24 cellular contexts compared by ENCODE assay signal in genomic region chr22:37352481-37352880, GRCh38.
A peak's percentile ranks its signal among the peaks of the same experiment; 100 is the strongest.
DNase-seq lines count a peak whose midpoint lies in the region; ATAC-seq, FAIRE-seq and TF ChIP-seq lines count a peak whose summit lies in the region.
"Had no signal": no experiment of that assay in that cellular context is flagged by ENCODE, and none has a peak within 500 bp of the region (broad histone marks: within the 10 kb centered on the region; RNA-seq: fewer than 3 reads in every experiment).

No MANE protein-coding gene starts in this region.

- FAIRE-seq in bronchial epithelial cell (lab: Jason Lieb, UNC), result peak; percentile 28
- FAIRE-seq: A204.1, GM12878, H54, HTR-8/SVneo had no signal

- H3K27ac ChIP-seq in BLaER1 treated with 17β-estradiol and CSF1 and Interleukin-3, amounts not matched to agents 10 nM and 100 nM, result peak overlapping the region in 7 of 11 experiments; percentile 58 to 90 (median 85); a peak in 13 of 22 replicates
- no peak overlapping the region for H3K27ac ChIP-seq in HEK293 (ENCODE audit: extremely low read depth, low read depth, low read length)

- DNase-seq in bronchial epithelial cell (ENCODE audit: low read depth), result no peak
- no peak for DNase-seq in type B pancreatic cell (ENCODE audit: extremely low spot score, unreplicated experiment)
- DNase-seq in activated CD8-positive, alpha-beta T cell treated with anti-CD3 and anti-CD28 coated beads, Interleukin-2, amount 10 ng/mL, durations not matched to agents 7 days and 5 days, result no peak
- no peak for DNase-seq in mesothelial cell of epicardium (ENCODE audit: low spot score in 2 of 2, unreplicated experiment in 2 of 2)
- DNase-seq: ACHN; BE2C; CD8-positive, alpha-beta T cell; DMS 273 treated with DMSO at 0.1 percent for 48 hours; DMS53; DND-41; EL; HCEC 1CT; HFFc6; KG1 had no signal

- H3K4me2 ChIP-seq in BLaER1 treated with 17β-estradiol and CSF1 and Interleukin-3, amounts not matched to agents 10 nM and 100 nM, result peak overlapping the region in 10 of 11 experiments; percentile 66 to 94 (median 87); a peak in 18 of 22 replicates
- H3K4me2 ChIP-seq: GM23338 had no signal

- peaks cover 27 to 97% (median 91%) of the 10 kb centered on the region in 10 experiments for H3K4me1 ChIP-seq in BLaER1 treated with 17β-estradiol and CSF1 and Interleukin-3, amounts not matched to agents 10 nM and 100 nM
- H3K4me1 ChIP-seq in HEK293 (ENCODE audit: control insufficient read depth, insufficient read depth, low read length), result no peaks in the 10 kb centered on the region
- H3K4me1 ChIP-seq: BE2C had no signal

- H3K4me1 Mint-ChIP-seq in type B pancreatic cell (ENCODE audit: unreplicated experiment) (peaks cover under 1% of the 10 kb centered on the region), mesothelial cell of epicardium (no peaks in the 10 kb centered on the region)
- peaks cover 7% of the 10 kb centered on the region for H3K4me1 Mint-ChIP-seq in activated CD8-positive, alpha-beta T cell treated with anti-CD3 and anti-CD28 coated beads, Interleukin-2, amount 10 ng/mL, durations not matched to agents 7 days and 5 days (ENCODE audit: low read depth)
- H3K4me1 Mint-ChIP-seq: CD14-positive monocyte, IgD-negative memory B cell had no signal

- peaks cover 0 to 7% (median 0%) of the 10 kb centered on the region in 11 experiments; a peak in 3 of 22 replicates for H3K9me3 ChIP-seq in BLaER1 treated with 17β-estradiol and CSF1 and Interleukin-3, amounts not matched to agents 10 nM and 100 nM (replicated peaks in 1 of 11)
- H3K9me3 ChIP-seq in HEK293 (ENCODE audit: control insufficient read depth, insufficient read depth, low read depth, low read length), result no peaks in the 10 kb centered on the region
- H3K9me3 ChIP-seq: BE2C had no signal

- peaks cover 0 to 29% (median 0%) of the 10 kb centered on the region in 11 experiments; a peak in 3 of 22 replicates for H4K20me1 ChIP-seq in BLaER1 treated with 17β-estradiol and CSF1 and Interleukin-3, amounts not matched to agents 10 nM and 100 nM

- H3K27me3 ChIP-seq in BLaER1 treated with 17β-estradiol and CSF1 and Interleukin-3, amounts not matched to agents 10 nM and 100 nM, result peaks cover 0 to 28% (median 0%) of the 10 kb centered on the region in 11 experiments; a peak in 4 of 22 replicates
- H3K27me3 ChIP-seq in bronchial epithelial cell (ENCODE audit: control insufficient read depth, insufficient read depth, low read length), result no peaks in the 10 kb centered on the region
- H3K27me3 ChIP-seq: BE2C had no signal

- H3K27me3 Mint-ChIP-seq in type B pancreatic cell, result peaks cover 17% of the 10 kb centered on the region
- no peaks in the 10 kb centered on the region for H3K27me3 Mint-ChIP-seq in activated CD8-positive, alpha-beta T cell treated with anti-CD3 and anti-CD28 coated beads, Interleukin-2, amount 10 ng/mL, durations not matched to agents 7 days and 5 days (ENCODE audit: low read depth)
- peaks cover 36% of the 10 kb centered on the region for H3K27me3 Mint-ChIP-seq in mesothelial cell of epicardium (ENCODE audit: low read depth)

- POLR2A ChIA-PET in HEK293 (lab: Yijun Ruan, JAX), result no interaction called here
- POLR2A ChIA-PET in activated CD8-positive, alpha-beta T cell treated with anti-CD3 and anti-CD28 coated beads, Interleukin-2, amount 10 ng/mL, durations not matched to agents 7 days and 5 days (lab: Charles Lee), result no interaction called here

- TF ChIP-seq CTCF in HEK293 (tag by site-specific recombination; IDR thresholded peaks at IDR 0.05), result no peak
- no peak for TF ChIP-seq CTCF in bronchial epithelial cell (IDR thresholded peaks at IDR 0.05; ENCODE audit: insufficient read depth, low read length, severe bottlenecking)
- no peak for TF ChIP-seq CTCF in type B pancreatic cell (conservative IDR thresholded peaks at IDR 0.05)
- no peak for TF ChIP-seq CTCF in mesothelial cell of epicardium (IDR thresholded peaks at IDR 0.05; ENCODE audit: unreplicated experiment)

- CTCF ChIA-PET in HEK293 (lab: Yijun Ruan, JAX), result interaction anchor here (0.6 to 2.5 kb wide), 3 partner anchors 36 to 123 kb away, joined by 3 to 12 read pairs (median 4); no protein-coding TSS in a partner anchor
- CTCF ChIA-PET in activated CD8-positive, alpha-beta T cell treated with anti-CD3 and anti-CD28 coated beads, Interleukin-2, amount 10 ng/mL, durations not matched to agents 7 days and 5 days (lab: Charles Lee), result no interaction called here

- H3K36me3 Mint-ChIP-seq in type B pancreatic cell (no peaks in the 10 kb centered on the region), mesothelial cell of epicardium (no peaks in the 10 kb centered on the region)
- H3K36me3 Mint-ChIP-seq in activated CD8-positive, alpha-beta T cell treated with anti-CD3 and anti-CD28 coated beads, Interleukin-2, amount 10 ng/mL, durations not matched to agents 7 days and 5 days (ENCODE audit: low read depth), result no peaks in the 10 kb centered on the region
- H3K36me3 Mint-ChIP-seq: CD14-positive monocyte; CD8-positive, alpha-beta T cell had no signal

- H3K9me3 Mint-ChIP-seq in type B pancreatic cell, result no peaks in the 10 kb centered on the region
- no peaks in the 10 kb centered on the region for H3K9me3 Mint-ChIP-seq in activated CD8-positive, alpha-beta T cell treated with anti-CD3 and anti-CD28 coated beads, Interleukin-2, amount 10 ng/mL, durations not matched to agents 7 days and 5 days (ENCODE audit: insufficient read depth)
- H3K9me3 Mint-ChIP-seq in mesothelial cell of epicardium, result peaks cover 3% of the 10 kb centered on the region
- H3K9me3 Mint-ChIP-seq: CD8-positive, alpha-beta T cell; GM23338; HFFc6; IgD-negative memory B cell had no signal

- H3K4me3 ChIP-seq in BLaER1 treated with 17β-estradiol and CSF1 and Interleukin-3, amounts not matched to agents 10 nM and 100 nM, result peak overlapping the region in 3 of 10 experiments; percentile 1 to 40 (median 10); a peak in 2 of 20 replicates
- H3K4me3 ChIP-seq in HEK293 (ENCODE audit: low read depth, low read length), result no peak overlapping the region
- no peak overlapping the region for H3K4me3 ChIP-seq in bronchial epithelial cell (ENCODE audit: low read depth, low read length)
- H3K4me3 ChIP-seq: GM12878, GM23338 had no signal

- H3K4me3 Mint-ChIP-seq in type B pancreatic cell (no peak overlapping the region), mesothelial cell of epicardium (no peak overlapping the region)
- H3K4me3 Mint-ChIP-seq in activated CD8-positive, alpha-beta T cell treated with anti-CD3 and anti-CD28 coated beads, Interleukin-2, amount 10 ng/mL, durations not matched to agents 7 days and 5 days, result no peak overlapping the region
- H3K4me3 Mint-ChIP-seq: CD14-positive monocyte; CD8-positive, alpha-beta T cell; GM23338; HFFc6; IgD-negative memory B cell had no signal

- no peak for ATAC-seq in GM18502 (IDR thresholded peaks at IDR 0.05; ENCODE audit: poor library complexity, unreplicated experiment)
- ATAC-seq in activated CD8-positive, alpha-beta T cell treated with anti-CD3 and anti-CD28 coated beads, Interleukin-2, amount 10 ng/mL, durations not matched to agents 7 days and 5 days, result no peak
- ATAC-seq: CD8-positive, alpha-beta T cell; GM12878; GM23338 had no signal

- H3K9ac ChIP-seq in BLaER1 treated with 17β-estradiol and CSF1 and Interleukin-3, amounts not matched to agents 10 nM and 100 nM, result peak overlapping the region in 7 of 11 experiments; percentile 33 to 78 (median 76); a peak in 9 of 22 replicates

- H3K27ac Mint-ChIP-seq in type B pancreatic cell (peak overlapping the region; percentile 27), mesothelial cell of epicardium (no peak overlapping the region)
- no peak overlapping the region for H3K27ac Mint-ChIP-seq in activated CD8-positive, alpha-beta T cell treated with anti-CD3 and anti-CD28 coated beads, Interleukin-2, amount 10 ng/mL, durations not matched to agents 7 days and 5 days
- H3K27ac Mint-ChIP-seq: CD8-positive, alpha-beta T cell; GM23338; HFFc6; IgD-negative memory B cell had no signal

- no peaks in the 10 kb centered on the region for H3K36me3 ChIP-seq in BLaER1 treated with 17β-estradiol and CSF1 and Interleukin-3, amounts not matched to agents 10 nM and 100 nM
- no peaks in the 10 kb centered on the region for H3K36me3 ChIP-seq in HEK293 (ENCODE audit: control insufficient read depth in 2 of 2, insufficient read depth in 1 of 2, low read length in 2 of 2)
- no peaks in the 10 kb centered on the region for H3K36me3 ChIP-seq in bronchial epithelial cell (ENCODE audit: control insufficient read depth, insufficient read depth, low read length)
- H3K36me3 ChIP-seq: BE2C had no signal

TF ChIP-seq in HEK293, 187 proteins besides CTCF, POLR2A, EP300 and RAD21:
- TF ChIP-seq ZIC2 (tag by site-specific recombination; IDR thresholded peaks at IDR 0.05) (peak; percentile 3; the same call in 1 of the 2 replicates), ZNF623 (tag by site-specific recombination; IDR thresholded peaks at IDR 0.05) (peak; percentile 95), SCRT2 (tag by site-specific recombination; IDR thresholded peaks at IDR 0.05) (peak; percentile 36; the same call in 1 of the 2 replicates), GLI4 (tag by site-specific recombination; IDR thresholded peaks at IDR 0.05) (no peak), ZNF530 (tag by site-specific recombination; IDR thresholded peaks at IDR 0.05; ENCODE audit: low read depth) (no peak), ZBTB17 (tag by site-specific recombination; IDR thresholded peaks at IDR 0.05) (peak; percentile 57; the same call in 1 of the 2 replicates)
